ENCODE assay signal across 2 cellular contexts in the genomic region with DNA sequence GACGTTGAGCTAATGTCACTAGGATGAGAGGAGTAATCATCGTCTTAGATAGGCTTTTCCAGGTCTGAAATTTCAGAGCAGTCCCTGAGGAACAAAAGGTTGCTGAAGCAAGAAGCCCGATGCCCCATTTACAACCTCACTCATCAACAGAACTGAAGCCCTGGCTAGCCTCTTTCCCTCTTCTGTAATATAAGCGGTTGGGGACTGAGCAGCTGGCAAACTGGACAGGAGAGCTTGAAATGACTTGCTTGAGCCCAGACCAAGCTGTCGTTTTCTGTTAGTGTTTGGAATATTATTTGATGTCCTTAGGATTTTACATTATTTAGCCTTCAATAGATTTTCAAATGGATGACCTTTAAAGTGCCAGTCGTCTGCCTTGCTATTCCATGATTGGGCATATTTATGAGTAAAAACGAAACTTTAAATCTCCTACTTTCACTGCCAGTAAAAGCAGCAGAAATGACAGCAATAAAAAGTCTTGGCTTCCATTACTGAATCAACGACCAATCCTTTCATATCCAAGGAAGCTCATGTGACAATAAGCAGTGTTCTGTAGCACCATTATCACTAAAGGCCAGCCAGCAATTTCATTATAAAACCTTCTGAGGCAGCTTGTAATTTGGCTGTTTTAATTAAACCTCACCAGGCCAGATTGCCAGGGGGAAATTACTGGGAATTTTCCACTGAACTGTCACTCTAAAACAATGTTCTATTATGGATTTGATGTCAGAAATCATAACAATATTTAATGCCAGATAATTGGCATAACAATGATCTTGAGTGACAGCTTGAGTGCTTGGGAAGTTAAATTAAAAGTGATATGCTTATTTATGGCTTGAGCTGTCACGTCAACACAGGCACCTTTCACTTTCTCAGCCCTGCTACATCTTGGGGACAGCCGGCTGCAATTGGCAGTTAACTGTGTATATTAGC.
TF ChIP-seq lines count a peak whose summit lies in the region.

No MANE protein-coding gene starts in this region.

TF ChIP-seq in GM23338, 12 proteins besides CTCF, POLR2A, EP300 and RAD21 (continues in another document):
- TF ChIP-seq ZNF331 (CRISPR knock-in tag; IDR thresholded peaks at IDR 0.05; ENCODE audit: low read depth) (no peak), ZNF114 (CRISPR knock-in tag; IDR thresholded peaks at IDR 0.05) (no peak), EZH2phosphoT487 (IDR thresholded peaks at IDR 0.05; ENCODE audit: unreplicated experiment) (no peak), POLR2AphosphoS5 (IDR thresholded peaks at IDR 0.05; ENCODE audit: low read depth) (no peak), CREB1 (CRISPR knock-in tag; IDR thresholded peaks at IDR 0.05; ENCODE audit: low read depth) (no peak), EZH2 (IDR thresholded peaks at IDR 0.05; ENCODE audit: low read depth, unreplicated experiment) (no peak), JUNB (IDR thresholded peaks at IDR 0.05; ENCODE audit: unreplicated experiment) (no peak)
- TF ChIP-seq, protein P1, sequence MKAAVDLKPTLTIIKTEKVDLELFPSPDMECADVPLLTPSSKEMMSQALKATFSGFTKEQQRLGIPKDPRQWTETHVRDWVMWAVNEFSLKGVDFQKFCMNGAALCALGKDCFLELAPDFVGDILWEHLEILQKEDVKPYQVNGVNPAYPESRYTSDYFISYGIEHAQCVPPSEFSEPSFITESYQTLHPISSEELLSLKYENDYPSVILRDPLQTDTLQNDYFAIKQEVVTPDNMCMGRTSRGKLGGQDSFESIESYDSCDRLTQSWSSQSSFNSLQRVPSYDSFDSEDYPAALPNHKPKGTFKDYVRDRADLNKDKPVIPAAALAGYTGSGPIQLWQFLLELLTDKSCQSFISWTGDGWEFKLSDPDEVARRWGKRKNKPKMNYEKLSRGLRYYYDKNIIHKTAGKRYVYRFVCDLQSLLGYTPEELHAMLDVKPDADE (IDR thresholded peaks at IDR 0.05), result no peak
- TF ChIP-seq, protein P2, sequence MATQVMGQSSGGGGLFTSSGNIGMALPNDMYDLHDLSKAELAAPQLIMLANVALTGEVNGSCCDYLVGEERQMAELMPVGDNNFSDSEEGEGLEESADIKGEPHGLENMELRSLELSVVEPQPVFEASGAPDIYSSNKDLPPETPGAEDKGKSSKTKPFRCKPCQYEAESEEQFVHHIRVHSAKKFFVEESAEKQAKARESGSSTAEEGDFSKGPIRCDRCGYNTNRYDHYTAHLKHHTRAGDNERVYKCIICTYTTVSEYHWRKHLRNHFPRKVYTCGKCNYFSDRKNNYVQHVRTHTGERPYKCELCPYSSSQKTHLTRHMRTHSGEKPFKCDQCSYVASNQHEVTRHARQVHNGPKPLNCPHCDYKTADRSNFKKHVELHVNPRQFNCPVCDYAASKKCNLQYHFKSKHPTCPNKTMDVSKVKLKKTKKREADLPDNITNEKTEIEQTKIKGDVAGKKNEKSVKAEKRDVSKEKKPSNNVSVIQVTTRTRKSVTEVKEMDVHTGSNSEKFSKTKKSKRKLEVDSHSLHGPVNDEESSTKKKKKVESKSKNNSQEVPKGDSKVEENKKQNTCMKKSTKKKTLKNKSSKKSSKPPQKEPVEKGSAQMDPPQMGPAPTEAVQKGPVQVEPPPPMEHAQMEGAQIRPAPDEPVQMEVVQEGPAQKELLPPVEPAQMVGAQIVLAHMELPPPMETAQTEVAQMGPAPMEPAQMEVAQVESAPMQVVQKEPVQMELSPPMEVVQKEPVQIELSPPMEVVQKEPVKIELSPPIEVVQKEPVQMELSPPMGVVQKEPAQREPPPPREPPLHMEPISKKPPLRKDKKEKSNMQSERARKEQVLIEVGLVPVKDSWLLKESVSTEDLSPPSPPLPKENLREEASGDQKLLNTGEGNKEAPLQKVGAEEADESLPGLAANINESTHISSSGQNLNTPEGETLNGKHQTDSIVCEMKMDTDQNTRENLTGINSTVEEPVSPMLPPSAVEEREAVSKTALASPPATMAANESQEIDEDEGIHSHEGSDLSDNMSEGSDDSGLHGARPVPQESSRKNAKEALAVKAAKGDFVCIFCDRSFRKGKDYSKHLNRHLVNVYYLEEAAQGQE (IDR thresholded peaks at IDR 0.05; ENCODE audit: unreplicated experiment), result no peak

TF ChIP-seq in H1, 55 proteins besides CTCF, POLR2A, EP300 and RAD21:
- TF ChIP-seq TCF12 (IDR thresholded peaks at IDR 0.05; ENCODE audit: low read depth, low read length), result no peak
- TF ChIP-seq TAF1 (IDR thresholded peaks at IDR 0.05; ENCODE audit: low read depth, low read length), result no peak
- TF ChIP-seq, protein P3, sequence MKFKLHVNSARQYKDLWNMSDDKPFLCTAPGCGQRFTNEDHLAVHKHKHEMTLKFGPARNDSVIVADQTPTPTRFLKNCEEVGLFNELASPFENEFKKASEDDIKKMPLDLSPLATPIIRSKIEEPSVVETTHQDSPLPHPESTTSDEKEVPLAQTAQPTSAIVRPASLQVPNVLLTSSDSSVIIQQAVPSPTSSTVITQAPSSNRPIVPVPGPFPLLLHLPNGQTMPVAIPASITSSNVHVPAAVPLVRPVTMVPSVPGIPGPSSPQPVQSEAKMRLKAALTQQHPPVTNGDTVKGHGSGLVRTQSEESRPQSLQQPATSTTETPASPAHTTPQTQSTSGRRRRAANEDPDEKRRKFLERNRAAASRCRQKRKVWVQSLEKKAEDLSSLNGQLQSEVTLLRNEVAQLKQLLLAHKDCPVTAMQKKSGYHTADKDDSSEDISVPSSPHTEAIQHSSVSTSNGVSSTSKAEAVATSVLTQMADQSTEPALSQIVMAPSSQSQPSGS (IDR thresholded peaks at IDR 0.05; ENCODE audit: low read length), result no peak
- TF ChIP-seq, protein P4, sequence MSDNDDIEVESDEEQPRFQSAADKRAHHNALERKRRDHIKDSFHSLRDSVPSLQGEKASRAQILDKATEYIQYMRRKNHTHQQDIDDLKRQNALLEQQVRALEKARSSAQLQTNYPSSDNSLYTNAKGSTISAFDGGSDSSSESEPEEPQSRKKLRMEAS (IDR thresholded peaks at IDR 0.05), result no peak
- TF ChIP-seq FOSL1 (IDR thresholded peaks at IDR 0.05; ENCODE audit: insufficient read depth, low read depth, low read length), result no peak
- TF ChIP-seq, protein P5, sequence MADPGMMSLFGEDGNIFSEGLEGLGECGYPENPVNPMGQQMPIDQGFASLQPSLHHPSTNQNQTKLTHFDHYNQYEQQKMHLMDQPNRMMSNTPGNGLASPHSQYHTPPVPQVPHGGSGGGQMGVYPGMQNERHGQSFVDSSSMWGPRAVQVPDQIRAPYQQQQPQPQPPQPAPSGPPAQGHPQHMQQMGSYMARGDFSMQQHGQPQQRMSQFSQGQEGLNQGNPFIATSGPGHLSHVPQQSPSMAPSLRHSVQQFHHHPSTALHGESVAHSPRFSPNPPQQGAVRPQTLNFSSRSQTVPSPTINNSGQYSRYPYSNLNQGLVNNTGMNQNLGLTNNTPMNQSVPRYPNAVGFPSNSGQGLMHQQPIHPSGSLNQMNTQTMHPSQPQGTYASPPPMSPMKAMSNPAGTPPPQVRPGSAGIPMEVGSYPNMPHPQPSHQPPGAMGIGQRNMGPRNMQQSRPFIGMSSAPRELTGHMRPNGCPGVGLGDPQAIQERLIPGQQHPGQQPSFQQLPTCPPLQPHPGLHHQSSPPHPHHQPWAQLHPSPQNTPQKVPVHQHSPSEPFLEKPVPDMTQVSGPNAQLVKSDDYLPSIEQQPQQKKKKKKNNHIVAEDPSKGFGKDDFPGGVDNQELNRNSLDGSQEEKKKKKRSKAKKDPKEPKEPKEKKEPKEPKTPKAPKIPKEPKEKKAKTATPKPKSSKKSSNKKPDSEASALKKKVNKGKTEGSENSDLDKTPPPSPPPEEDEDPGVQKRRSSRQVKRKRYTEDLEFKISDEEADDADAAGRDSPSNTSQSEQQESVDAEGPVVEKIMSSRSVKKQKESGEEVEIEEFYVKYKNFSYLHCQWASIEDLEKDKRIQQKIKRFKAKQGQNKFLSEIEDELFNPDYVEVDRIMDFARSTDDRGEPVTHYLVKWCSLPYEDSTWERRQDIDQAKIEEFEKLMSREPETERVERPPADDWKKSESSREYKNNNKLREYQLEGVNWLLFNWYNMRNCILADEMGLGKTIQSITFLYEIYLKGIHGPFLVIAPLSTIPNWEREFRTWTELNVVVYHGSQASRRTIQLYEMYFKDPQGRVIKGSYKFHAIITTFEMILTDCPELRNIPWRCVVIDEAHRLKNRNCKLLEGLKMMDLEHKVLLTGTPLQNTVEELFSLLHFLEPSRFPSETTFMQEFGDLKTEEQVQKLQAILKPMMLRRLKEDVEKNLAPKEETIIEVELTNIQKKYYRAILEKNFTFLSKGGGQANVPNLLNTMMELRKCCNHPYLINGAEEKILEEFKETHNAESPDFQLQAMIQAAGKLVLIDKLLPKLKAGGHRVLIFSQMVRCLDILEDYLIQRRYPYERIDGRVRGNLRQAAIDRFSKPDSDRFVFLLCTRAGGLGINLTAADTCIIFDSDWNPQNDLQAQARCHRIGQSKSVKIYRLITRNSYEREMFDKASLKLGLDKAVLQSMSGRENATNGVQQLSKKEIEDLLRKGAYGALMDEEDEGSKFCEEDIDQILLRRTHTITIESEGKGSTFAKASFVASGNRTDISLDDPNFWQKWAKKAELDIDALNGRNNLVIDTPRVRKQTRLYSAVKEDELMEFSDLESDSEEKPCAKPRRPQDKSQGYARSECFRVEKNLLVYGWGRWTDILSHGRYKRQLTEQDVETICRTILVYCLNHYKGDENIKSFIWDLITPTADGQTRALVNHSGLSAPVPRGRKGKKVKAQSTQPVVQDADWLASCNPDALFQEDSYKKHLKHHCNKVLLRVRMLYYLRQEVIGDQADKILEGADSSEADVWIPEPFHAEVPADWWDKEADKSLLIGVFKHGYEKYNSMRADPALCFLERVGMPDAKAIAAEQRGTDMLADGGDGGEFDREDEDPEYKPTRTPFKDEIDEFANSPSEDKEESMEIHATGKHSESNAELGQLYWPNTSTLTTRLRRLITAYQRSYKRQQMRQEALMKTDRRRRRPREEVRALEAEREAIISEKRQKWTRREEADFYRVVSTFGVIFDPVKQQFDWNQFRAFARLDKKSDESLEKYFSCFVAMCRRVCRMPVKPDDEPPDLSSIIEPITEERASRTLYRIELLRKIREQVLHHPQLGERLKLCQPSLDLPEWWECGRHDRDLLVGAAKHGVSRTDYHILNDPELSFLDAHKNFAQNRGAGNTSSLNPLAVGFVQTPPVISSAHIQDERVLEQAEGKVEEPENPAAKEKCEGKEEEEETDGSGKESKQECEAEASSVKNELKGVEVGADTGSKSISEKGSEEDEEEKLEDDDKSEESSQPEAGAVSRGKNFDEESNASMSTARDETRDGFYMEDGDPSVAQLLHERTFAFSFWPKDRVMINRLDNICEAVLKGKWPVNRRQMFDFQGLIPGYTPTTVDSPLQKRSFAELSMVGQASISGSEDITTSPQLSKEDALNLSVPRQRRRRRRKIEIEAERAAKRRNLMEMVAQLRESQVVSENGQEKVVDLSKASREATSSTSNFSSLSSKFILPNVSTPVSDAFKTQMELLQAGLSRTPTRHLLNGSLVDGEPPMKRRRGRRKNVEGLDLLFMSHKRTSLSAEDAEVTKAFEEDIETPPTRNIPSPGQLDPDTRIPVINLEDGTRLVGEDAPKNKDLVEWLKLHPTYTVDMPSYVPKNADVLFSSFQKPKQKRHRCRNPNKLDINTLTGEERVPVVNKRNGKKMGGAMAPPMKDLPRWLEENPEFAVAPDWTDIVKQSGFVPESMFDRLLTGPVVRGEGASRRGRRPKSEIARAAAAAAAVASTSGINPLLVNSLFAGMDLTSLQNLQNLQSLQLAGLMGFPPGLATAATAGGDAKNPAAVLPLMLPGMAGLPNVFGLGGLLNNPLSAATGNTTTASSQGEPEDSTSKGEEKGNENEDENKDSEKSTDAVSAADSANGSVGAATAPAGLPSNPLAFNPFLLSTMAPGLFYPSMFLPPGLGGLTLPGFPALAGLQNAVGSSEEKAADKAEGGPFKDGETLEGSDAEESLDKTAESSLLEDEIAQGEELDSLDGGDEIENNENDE (IDR thresholded peaks at IDR 0.05; ENCODE audit: insufficient replicate concordance, low read length), result no peak
- TF ChIP-seq SIRT6 (IDR thresholded peaks at IDR 0.05; ENCODE audit: low read length), result no peak
- no peak for TF ChIP-seq CEBPB (IDR thresholded peaks at IDR 0.05; ENCODE audit: low read depth, low read length)
- no peak for TF ChIP-seq JUND (IDR thresholded peaks at IDR 0.05; ENCODE audit: low read length)
